Comparison of ENCODE assay signal across 8 cellular contexts in genomic region chr5:136062563-136063274, GRCh38. TPM values are rescaled to one million over a fixed set of nuclear protein-coding genes. Genes with fewer than 3 reads are reported as not detected.
DNase-seq lines count a peak whose midpoint lies in the region; ATAC-seq and TF ChIP-seq lines count a peak whose summit lies in the region.

No MANE protein-coding gene starts in this region.

- H3K4me3 ChIP-seq in cardiac muscle cell (no peak overlapping the region), left lung (no peak overlapping the region)

- H3K36me3 ChIP-seq in cardiac muscle cell (no peaks in the 10 kb centered on the region), left lung (peaks cover 0 to 38% of the 10 kb centered on the region in 2 donors)

- peak; percentile 27 to 61 for DNase-seq in cardiac muscle cell (ENCODE audit: low read depth in 1 of 2, low spot score in 1 of 2)
- no peak for DNase-seq in Right ventricle myocardium superior
- DNase-seq in M059J (ENCODE audit: low read depth): peak; percentile 63
- peak; percentile 49 for DNase-seq in activated CD8-positive, alpha-beta memory T cell treated with anti-CD3 and anti-CD28 coated beads, Interleukin-2, amount 50 U/mL, for 48 hours
- DNase-seq in left lung: no peak
- no peak for DNase-seq in effector CD8-positive, alpha-beta T cell (lab: John Stamatoyannopoulos, UW)

- TF ChIP-seq CTCF in cardiac muscle cell (IDR thresholded peaks at IDR 0.05; ENCODE audit: low read depth, low read length) (peak; percentile 43), left lung (IDR thresholded peaks at IDR 0.05) (peak; percentile 34 to 51)

- ATAC-seq in Right ventricle myocardium superior (ENCODE audit: poor library complexity) (no peak), GM21619 (IDR thresholded peaks at IDR 0.05; ENCODE audit: unreplicated experiment) (peak; percentile 61), left lung (peak; percentile 77), HG02938 (IDR thresholded peaks at IDR 0.05; ENCODE audit: unreplicated experiment) (no peak)

- H3K27ac ChIP-seq in cardiac muscle cell (no peak overlapping the region), left lung (no peak overlapping the region)

- intact Hi-C loops in Right ventricle myocardium superior (cut with DNase I): loop anchor here (10.0 kb wide), 1 partner anchor 112 kb away; no protein-coding TSS in a partner anchor
- intact Hi-C loops in left lung (cut with DNase I): loop anchor here in 1 of 2 donors (10.0 kb wide), 1 partner anchor 118 kb away; no protein-coding TSS in a partner anchor

- no peaks in the 10 kb centered on the region for H3K4me1 ChIP-seq in cardiac muscle cell (ENCODE audit: low read depth)
- H3K4me1 ChIP-seq in left lung: peaks cover 0 to 13% of the 10 kb centered on the region in 2 donors

- H3K27me3 ChIP-seq in cardiac muscle cell: no peaks in the 10 kb centered on the region
- no peaks in the 10 kb centered on the region for H3K27me3 ChIP-seq in left lung

- H3K9me3 ChIP-seq in cardiac muscle cell (ENCODE audit: low read depth) (no peaks in the 10 kb centered on the region), left lung (no peaks in the 10 kb centered on the region)

RNA-seq across cellular contexts. Expression of gene TGFBI, which starts 33.9 kb away (rescaled TPM):
- total RNA-seq in cardiac muscle cell: 2.9 and 9.0 TPM in 2 replicates
- 1.6 and 10.2 TPM in 2 replicates for polyA plus RNA-seq in cardiac muscle cell
- total RNA-seq in Right ventricle myocardium superior: 49.9 TPM
- 567 and 744 TPM in 2 replicates for total RNA-seq in M059J (2014; rRNA removed; shearing (Covaris generic))
- total RNA-seq in left lung: 100 to 1,000 TPM; 151 to 222 TPM

Comparison
In these comparisons a context has a peak if more than half of its experiments do, and no peak if none do; other contexts are left out.
1. DNase-seq: peak in cardiac muscle cell (2 of 2), M059J (single experiment) and activated CD8-positive, alpha-beta memory T cell treated with anti-CD3 and anti-CD28 coated beads, Interleukin-2, amount 50 U/mL, for 48 hours (single experiment); none in Right ventricle myocardium superior (single experiment), left lung (0 of 2) and effector CD8-positive, alpha-beta T cell (single experiment).
2. ATAC-seq: peak in GM21619 (single experiment) and left lung (single experiment); none in Right ventricle myocardium superior (single experiment) and HG02938 (single experiment).